Comparison of ENCODE assay signal across 8 cellular contexts in the genomic region with DNA sequence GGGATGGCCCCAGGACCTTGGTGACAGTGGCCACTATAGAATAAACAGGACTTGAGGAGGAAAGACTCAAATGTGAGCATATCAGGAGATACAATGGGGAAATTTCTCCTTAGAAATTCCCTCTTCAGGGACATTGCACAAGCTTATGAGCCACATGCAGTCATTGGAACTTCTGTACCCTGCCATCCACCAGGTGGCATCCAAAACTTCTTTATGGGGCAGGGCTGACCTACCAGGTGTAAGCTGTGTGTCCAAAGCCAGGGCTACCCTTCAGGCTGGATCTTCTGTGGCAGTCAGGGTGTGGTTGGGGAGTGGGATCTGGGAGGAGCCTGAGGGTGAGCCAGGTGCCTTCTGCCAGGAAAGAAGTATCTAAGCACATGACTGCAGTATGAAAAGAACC. TPM values are rescaled to one million over a fixed set of nuclear protein-coding genes. Genes with fewer than 3 reads are reported as not detected.
DNase-seq lines count a peak whose midpoint lies in the region; ATAC-seq, FAIRE-seq and TF ChIP-seq lines count a peak whose summit lies in the region.

No MANE protein-coding gene starts in this region.

- H3K18ac ChIP-seq in mesendoderm (ENCODE audit: low read length), result no peak overlapping the region

- H3K4ac ChIP-seq in mesendoderm (ENCODE audit: low read depth, low read length), result no peak overlapping the region

- H3K4me2 ChIP-seq in KMS-11 (no peak overlapping the region), mesendoderm (ENCODE audit: low read length) (no peak overlapping the region)

- DNase-seq in Calu3, result peak; percentile 46
- DNase-seq in cerebellum (ENCODE audit: low spot score), result peak; percentile 14
- peak; percentile 42 for DNase-seq in mesendoderm
- no peak for DNase-seq in HTR-8/SVneo (ENCODE audit: insufficient read length, low spot score)
- no peak for DNase-seq in natural killer cell treated with Interleukin-12 subunit alpha and Interleukin-12 subunit beta and Interleukin-15 and Interleukin-18, amount 100 ng/mL, for 72 hours (ENCODE audit: low spot score)

- no peak overlapping the region for H2AFZ ChIP-seq in KMS-11 (ENCODE audit: low read depth)

- no TSS peak for BruUV-seq in Calu3 (replicated peaks; lab: Mats Ljungman, UMichigan)

- H3K36me3 ChIP-seq in KMS-11 (ENCODE audit: insufficient read depth), result no peaks in the 10 kb centered on the region
- no peaks in the 10 kb centered on the region for H3K36me3 ChIP-seq in mesendoderm (ENCODE audit: control insufficient read depth, insufficient read depth, low read length)

- ATAC-seq in HG03354 (IDR thresholded peaks at IDR 0.05; ENCODE audit: poor library complexity, severe bottlenecking, unreplicated experiment), result no peak
- no peak for ATAC-seq in GM21367 (IDR thresholded peaks at IDR 0.05; ENCODE audit: unreplicated experiment)
- no peak for ATAC-seq in natural killer cell treated with Interleukin-12 subunit alpha and Interleukin-12 subunit beta and Interleukin-15 and Interleukin-18, amount 100 ng/mL, for 72 hours

- no peak overlapping the region for H3K27ac ChIP-seq in KMS-11
- H3K27ac ChIP-seq in mesendoderm (ENCODE audit: low read depth, low read length), result no peak overlapping the region

- no peak overlapping the region for H4K5ac ChIP-seq in mesendoderm (ENCODE audit: low read length)

- TF ChIP-seq CTCF in Calu3 (IDR thresholded peaks at IDR 0.05; ENCODE audit: unreplicated experiment) (no peak), KMS-11 (conservative IDR thresholded peaks at IDR 0.05; ENCODE audit: low read depth, low read length) (peak; percentile 40; the same call in 1 of the 2 replicates)

- peaks cover 65% of the 10 kb centered on the region for H3K27me3 Mint-ChIP-seq in Calu3 (ENCODE audit: unreplicated experiment)
- H3K27me3 Mint-ChIP-seq in natural killer cell treated with Interleukin-12 subunit alpha and Interleukin-12 subunit beta and Interleukin-15 and Interleukin-18, amount 100 ng/mL, for 72 hours, result peaks cover 8 to 21% of the 10 kb centered on the region in 2 donors

- H3K9ac ChIP-seq in KMS-11, result no peak overlapping the region
- no peak overlapping the region for H3K9ac ChIP-seq in mesendoderm (ENCODE audit: low read length)

- H4K8ac ChIP-seq in mesendoderm (ENCODE audit: low read depth, low read length), result no peak overlapping the region

- no peaks in the 10 kb centered on the region for H3K4me1 Mint-ChIP-seq in Calu3 (ENCODE audit: low read depth, unreplicated experiment)
- H3K4me1 Mint-ChIP-seq in natural killer cell treated with Interleukin-12 subunit alpha and Interleukin-12 subunit beta and Interleukin-15 and Interleukin-18, amount 100 ng/mL, for 72 hours (ENCODE audit: low read depth in 2 of 2), result no peaks in the 10 kb centered on the region

- no peaks in the 10 kb centered on the region for H3K27me3 ChIP-seq in KMS-11 (ENCODE audit: insufficient read depth, low read depth)
- H3K27me3 ChIP-seq in mesendoderm (ENCODE audit: insufficient read depth, low read length, poor library complexity), result no peaks in the 10 kb centered on the region

- no peaks in the 10 kb centered on the region for H3K79me1 ChIP-seq in mesendoderm (ENCODE audit: low read length)

- no peak overlapping the region for H2BK15ac ChIP-seq in mesendoderm (replicated peaks; ENCODE audit: low read depth)

- H3K4me3 Mint-ChIP-seq in Calu3 (ENCODE audit: low read depth, unreplicated experiment), result no peak overlapping the region
- H3K4me3 Mint-ChIP-seq in natural killer cell treated with Interleukin-12 subunit alpha and Interleukin-12 subunit beta and Interleukin-15 and Interleukin-18, amount 100 ng/mL, for 72 hours, result no peak overlapping the region

- H3K79me2 ChIP-seq in KMS-11 (ENCODE audit: insufficient read depth, low read depth), result no peaks in the 10 kb centered on the region
- no peaks in the 10 kb centered on the region for H3K79me2 ChIP-seq in mesendoderm (ENCODE audit: control insufficient read depth, insufficient read depth, low read length)

- H3K23ac ChIP-seq in mesendoderm (ENCODE audit: low read length), result no peak overlapping the region

- H3K9me3 Mint-ChIP-seq in Calu3 (ENCODE audit: low read depth, unreplicated experiment), result no peaks in the 10 kb centered on the region
- H3K9me3 Mint-ChIP-seq in natural killer cell treated with Interleukin-12 subunit alpha and Interleukin-12 subunit beta and Interleukin-15 and Interleukin-18, amount 100 ng/mL, for 72 hours, result no peaks in the 10 kb centered on the region

- H2BK120ac ChIP-seq in mesendoderm (ENCODE audit: low read depth, low read length), result no peak overlapping the region

- no peak overlapping the region for H2AK5ac ChIP-seq in mesendoderm (ENCODE audit: low read length)

- H3K56ac ChIP-seq in mesendoderm (ENCODE audit: low read length), result no peak overlapping the region

- H3K4me3 ChIP-seq in KMS-11 (IDR thresholded peaks at IDR 0.05; ENCODE audit: insufficient read depth, low read depth, low read length) (no peak overlapping the region), mesendoderm (ENCODE audit: low read length) (no peak overlapping the region)

- CTCF ChIA-PET in Calu3 (lab: Charles Lee), result interaction anchor here (0.6 to 1.1 kb wide), 2 partner anchors 170 to 185 kb away, joined by 3 read pairs; no protein-coding TSS in a partner anchor

- no peak overlapping the region for H3K27ac Mint-ChIP-seq in Calu3 (ENCODE audit: unreplicated experiment)
- H3K27ac Mint-ChIP-seq in natural killer cell treated with Interleukin-12 subunit alpha and Interleukin-12 subunit beta and Interleukin-15 and Interleukin-18, amount 100 ng/mL, for 72 hours, result no peak overlapping the region

- no peak for FAIRE-seq in HTR-8/SVneo (lab: Jason Lieb, UNC)

- no peaks in the 10 kb centered on the region for H4K20me1 ChIP-seq in KMS-11 (ENCODE audit: insufficient read depth)

- intact Hi-C loops in Calu3 (cut with micrococcal nuclease; ENCODE audit: unreplicated experiment), result no loop called here

- H3K4me1 ChIP-seq in KMS-11 (ENCODE audit: low read depth, poor library complexity, severe bottlenecking) (no peaks in the 10 kb centered on the region), mesendoderm (ENCODE audit: control insufficient read depth, low read depth, low read length) (no peaks in the 10 kb centered on the region)

- H2BK5ac ChIP-seq in mesendoderm (ENCODE audit: low read length), result no peak overlapping the region

- no peaks in the 10 kb centered on the region for H3K36me3 Mint-ChIP-seq in Calu3 (ENCODE audit: insufficient read depth, unreplicated experiment)
- H3K36me3 Mint-ChIP-seq in natural killer cell treated with Interleukin-12 subunit alpha and Interleukin-12 subunit beta and Interleukin-15 and Interleukin-18, amount 100 ng/mL, for 72 hours, result no peaks in the 10 kb centered on the region

RNA-seq across cellular contexts. Expression of gene LRRC18, which starts 36.6 kb away (rescaled TPM):
- total RNA-seq in Calu3 (2022) (not detected in 2 replicates), cerebellum (not detected)
- not detected for polyA plus RNA-seq in mesendoderm (2013, experiment 1 of 2)
- polyA plus RNA-seq in mesendoderm (2013, experiment 2 of 2), result not detected
- not detected for total RNA-seq in natural killer cell treated with Interleukin-12 subunit alpha and Interleukin-12 subunit beta and Interleukin-15 and Interleukin-18, amount 100 ng/mL, for 72 hours

Comparison
In these comparisons a context has a peak if more than half of its experiments do, and no peak if none do; other contexts are left out.
1. DNase-seq: peak in Calu3 (single experiment), cerebellum (single experiment) and mesendoderm (single experiment); none in HTR-8/SVneo (single experiment) and natural killer cell treated with Interleukin-12 subunit alpha and Interleukin-12 subunit beta and Interleukin-15 and Interleukin-18, amount 100 ng/mL, for 72 hours (single experiment).